Comparison of ENCODE assay signal across 8 cellular contexts in genomic region chr5:142324377-142324870, GRCh38. TPM values are rescaled to one million over a fixed set of nuclear protein-coding genes. Genes with fewer than 3 reads are reported as not detected.
DNase-seq lines count a peak whose midpoint lies in the region; ATAC-seq and TF ChIP-seq lines count a peak whose summit lies in the region.

No MANE protein-coding gene starts in this region.

- peak; percentile 37 for TF ChIP-seq CTCF in AG04449 (IDR thresholded peaks at IDR 0.05; ENCODE audit: insufficient read depth, low read length, missing control alignments)
- TF ChIP-seq CTCF in epithelial cell of proximal tubule (conservative IDR thresholded peaks at IDR 0.05; ENCODE audit: low read depth, low read length): peak; percentile 21

- ATAC-seq in GM18517 (IDR thresholded peaks at IDR 0.05; ENCODE audit: unreplicated experiment): peak; percentile 50
- peak; percentile 47 for ATAC-seq in HG03039 (IDR thresholded peaks at IDR 0.05; ENCODE audit: unreplicated experiment)
- ATAC-seq in SK-N-SH treated with all-trans-retinoic acid at 6 μM for 48 hours: peak; percentile 28

- peaks cover 25% of the 10 kb centered on the region for H3K27me3 ChIP-seq in neuron (ENCODE audit: insufficient read depth, low read length)

- CTCF ChIA-PET in AG04449 (lab: Yijun Ruan, JAX): interaction anchor here (0.6 to 13.9 kb wide), 9 partner anchors 10 to 223 kb away, joined by 3 to 193 read pairs (median 3); no protein-coding TSS in a partner anchor

- H2AFZ ChIP-seq in neuron (ENCODE audit: low read depth, low read length): peak overlapping the region; percentile 26

- H3K4me3 ChIP-seq in AG04449 (ENCODE audit: low read depth, low read length) (peak overlapping the region; percentile 81), epithelial cell of proximal tubule (ENCODE audit: low read depth, low read length) (peak overlapping the region; percentile 83), neuron (ENCODE audit: low read length) (peak overlapping the region; percentile 54)

- H3K9me3 ChIP-seq in neuron (ENCODE audit: low read length): no peaks in the 10 kb centered on the region

- H3K4me1 ChIP-seq in neuron (ENCODE audit: insufficient read depth, low read length): peaks cover 68% of the 10 kb centered on the region

- POLR2A ChIA-PET in AG04449 (lab: Yijun Ruan, JAX): interaction anchor here (0.6 to 3.5 kb wide), 11 partner anchors 8 to 281 kb away, joined by 3 to 22 read pairs (median 3); no protein-coding TSS in a partner anchor

- H3K36me3 ChIP-seq in neuron (ENCODE audit: insufficient read depth, low read length): no peaks in the 10 kb centered on the region

- DNase-seq in AG04449 (ENCODE audit: low read depth, low spot score) (no peak), epithelial cell of proximal tubule (ENCODE audit: low read depth) (no peak), T1000 (lab: John Stamatoyannopoulos, UW) (no peak), HK-2 (ENCODE audit: unreplicated experiment) (no peak)

TF ChIP-seq in SK-N-SH treated with all-trans-retinoic acid at 6 μM for 48 hours, 23 proteins besides CTCF, POLR2A, EP300 and RAD21:
- TF ChIP-seq TOX (CRISPR knock-in tag; IDR thresholded peaks at IDR 0.05; ENCODE audit: borderline replicate concordance) (no peak), GLIS3 (CRISPR knock-in tag; IDR thresholded peaks at IDR 0.05) (no peak), POU6F1 (CRISPR knock-in tag; IDR thresholded peaks at IDR 0.05; ENCODE audit: borderline replicate concordance, low read depth) (no peak), ESRRG (CRISPR knock-in tag; IDR thresholded peaks at IDR 0.05) (no peak)

RNA-seq across cellular contexts. Expression of gene SPRY4, which starts 0.4 kb away (rescaled TPM):
- 10.9 and 19.9 TPM in 2 replicates for total RNA-seq in epithelial cell of proximal tubule
